ENCODE assay signal across 7 cellular contexts in genomic region chr14:105476937-105477658, GRCh38. TPM values are rescaled to one million over a fixed set of nuclear protein-coding genes. Genes with fewer than 3 reads are reported as not detected.
DNase-seq lines count a peak whose midpoint lies in the region; ATAC-seq and TF ChIP-seq lines count a peak whose summit lies in the region.
"Had no signal": no experiment of that assay in that cellular context is flagged by ENCODE, and none has a peak within 500 bp of the region (broad histone marks: within the 10 kb centered on the region; RNA-seq: fewer than 3 reads in every experiment).

No MANE protein-coding gene starts in this region.

- peak overlapping the region; percentile 82 for H3K4me2 ChIP-seq in neural cell (ENCODE audit: low read length)
- no peak overlapping the region for H3K4me2 ChIP-seq in Karpas-422 (ENCODE audit: low read depth, low read length, poor library complexity, severe bottlenecking)

- intact Hi-C loops in sciatic nerve (cut with DNase I) = no loop called here

- H3K27me3 ChIP-seq in neural cell (ENCODE audit: insufficient read depth, low read depth, low read length) = no peaks in the 10 kb centered on the region
- H3K27me3 ChIP-seq in Karpas-422 (ENCODE audit: low read length) = no peaks in the 10 kb centered on the region

- H3K9me3 ChIP-seq in neural cell (ENCODE audit: low read length) (no peaks in the 10 kb centered on the region), Karpas-422 (ENCODE audit: low read length) (no peaks in the 10 kb centered on the region)

- H3K9ac ChIP-seq in neural cell (ENCODE audit: low read length) = peak overlapping the region; percentile 87
- no peak overlapping the region for H3K9ac ChIP-seq in Karpas-422 (ENCODE audit: low read length)

- TF ChIP-seq RAD21 in neural cell (conservative IDR thresholded peaks at IDR 0.05) = no peak

- peak overlapping the region; percentile 72 to 77 for H3K4me3 ChIP-seq in cardiac fibroblast (replicated peaks in 1 of 2; ENCODE audit: low read depth in 2 of 2, low read length in 2 of 2)
- H3K4me3 ChIP-seq in neural cell (ENCODE audit: low read length) = peak overlapping the region; percentile 96
- H3K4me3 ChIP-seq in Karpas-422 (ENCODE audit: low read length) = no peak overlapping the region

- DNase-seq in DMS79 (lab: John Stamatoyannopoulos, UW) (peak; percentile 68), cardiac fibroblast (ENCODE audit: low read depth in 2 of 2) (no peak), sciatic nerve (ENCODE audit: low spot score) (no peak), Karpas-422 (no peak)
- no peak for DNase-seq in stimulated activated CD4-positive, alpha-beta T cell treated with anti-CD3 and anti-CD28 coated beads, Interleukin-12 subunit alpha, Interleukin-12 subunit beta, amount 100 ng/mL, for 4 hours

- no peak overlapping the region for H2AFZ ChIP-seq in neural cell (ENCODE audit: low read depth, low read length)
- H2AFZ ChIP-seq in Karpas-422 (ENCODE audit: low read length) = no peak overlapping the region

- H4K20me1 ChIP-seq in neural cell (ENCODE audit: insufficient read depth) (no peaks in the 10 kb centered on the region), Karpas-422 (ENCODE audit: insufficient read depth, low read depth, low read length) (peaks cover 13% of the 10 kb centered on the region; the same call in 1 of the 2 replicates)

- H3K4me1 ChIP-seq in Karpas-422 (ENCODE audit: low read length) = peaks cover 42% of the 10 kb centered on the region

- no peak for TF ChIP-seq EP300 in neural cell (conservative IDR thresholded peaks at IDR 0.05; ENCODE audit: poor library complexity, severe bottlenecking)

- no peak for ATAC-seq in sciatic nerve

- H3K9me2 ChIP-seq in neural cell (ENCODE audit: insufficient read depth, low read length) (no peaks in the 10 kb centered on the region), Karpas-422 (replicated peaks; ENCODE audit: insufficient read depth, low read length) (no peaks in the 10 kb centered on the region)

- H3F3A ChIP-seq in neural cell (ENCODE audit: insufficient read depth, low read length, poor library complexity, severe bottlenecking) = no peaks in the 10 kb centered on the region

- H3K27ac ChIP-seq in neural cell (ENCODE audit: low read length) (no peak overlapping the region), Karpas-422 (ENCODE audit: low read length) (no peak overlapping the region)

- H3K79me2 ChIP-seq in neural cell (replicated peaks; ENCODE audit: insufficient read depth, low read length) (peaks cover 28% of the 10 kb centered on the region), Karpas-422 (ENCODE audit: low read length) (no peaks in the 10 kb centered on the region)

- H3K36me3 ChIP-seq in neural cell (ENCODE audit: insufficient read depth, low read length) (no peaks in the 10 kb centered on the region), Karpas-422 (ENCODE audit: insufficient read depth, low read length) (no peaks in the 10 kb centered on the region)

- TF ChIP-seq CTCF in cardiac fibroblast (IDR thresholded peaks at IDR 0.05; ENCODE audit: low read depth, low read length) = no peak
- no peak for TF ChIP-seq CTCF in neural cell (IDR thresholded peaks at IDR 0.05; ENCODE audit: poor library complexity, severe bottlenecking)

TF ChIP-seq in neural cell, 6 proteins besides CTCF, POLR2A, EP300 and RAD21:
- TF ChIP-seq POLR2AphosphoS5 (IDR thresholded peaks at IDR 0.05) = no peak
- TF ChIP-seq TAF1 (IDR thresholded peaks at IDR 0.05; ENCODE audit: low read depth) = no peak
- no peak for TF ChIP-seq SMC3 (conservative IDR thresholded peaks at IDR 0.05; ENCODE audit: poor library complexity)
- no peak for TF ChIP-seq EZH2 (IDR thresholded peaks at IDR 0.05; ENCODE audit: borderline replicate concordance, insufficient read depth, low read length, poor library complexity, severe bottlenecking)
- no peak for TF ChIP-seq REST (IDR thresholded peaks at IDR 0.05; ENCODE audit: borderline replicate concordance)
- TF ChIP-seq MXI1 (conservative IDR thresholded peaks at IDR 0.05; ENCODE audit: poor library complexity, severe bottlenecking) = no peak
TF ChIP-seq in neural cell: peak in this region for 0.

RNA-seq across cellular contexts. Expression of gene CRIP2, which starts 2.5 kb away (rescaled TPM):
- polyA plus RNA-seq in neural cell = 214 and 258 TPM in 2 replicates
- 85.4 and 87.6 TPM in 2 replicates for polyA minus RNA-seq in neural cell
- total RNA-seq in sciatic nerve = 172 TPM
- total RNA-seq in Karpas-422 (2014; rRNA removed; shearing (Covaris generic); ENCODE audit: low replicate concordance) = 0.45 TPM in 1 of 2 replicates, not detected in the other

RNA-seq across cellular contexts. Expression of gene CRIP1, which starts 9.6 kb away (rescaled TPM):
- 0.58 and 0.82 TPM in 2 replicates for polyA plus RNA-seq in neural cell
- 1.2 TPM in 1 of 2 replicates, not detected in the other for polyA minus RNA-seq in neural cell
- 112 TPM for total RNA-seq in sciatic nerve
- total RNA-seq in Karpas-422 (2014; rRNA removed; shearing (Covaris generic); ENCODE audit: low replicate concordance) = 140 and 285 TPM in 2 replicates
- total RNA-seq: frontal cortex had no signal

RNA-seq across cellular contexts. Expression of gene TEDC1, which starts 13.9 kb away (rescaled TPM):
- 18.9 and 28.1 TPM in 2 replicates for polyA plus RNA-seq in neural cell
- 9.3 and 12.7 TPM in 2 replicates for polyA minus RNA-seq in neural cell
- total RNA-seq in sciatic nerve = 14.1 TPM
- 9.8 and 35.6 TPM in 2 replicates for total RNA-seq in Karpas-422 (2014; rRNA removed; shearing (Covaris generic); ENCODE audit: low replicate concordance)

RNA-seq across cellular contexts. Expression of gene TMEM121, which starts 49.3 kb away (rescaled TPM):
- 19.5 and 26.6 TPM in 2 replicates for polyA plus RNA-seq in neural cell
- polyA minus RNA-seq in neural cell = 21.2 and 26.3 TPM in 2 replicates
- 8.7 TPM for total RNA-seq in sciatic nerve
- 0.18 TPM in 1 of 2 replicates, not detected in the other for total RNA-seq in Karpas-422 (2014; rRNA removed; shearing (Covaris generic); ENCODE audit: low replicate concordance)

RNA-seq across cellular contexts. Expression of gene MTA1, which starts 57.5 kb away (rescaled TPM):
- 94.0 and 101 TPM in 2 replicates for polyA plus RNA-seq in neural cell
- polyA minus RNA-seq in neural cell = 80.9 and 90.3 TPM in 2 replicates
- 95.2 TPM for total RNA-seq in sciatic nerve
- total RNA-seq in Karpas-422 (2014; rRNA removed; shearing (Covaris generic); ENCODE audit: low replicate concordance) = 94.6 and 204 TPM in 2 replicates

Comparison
In these comparisons a context has a peak if more than half of its experiments do, and no peak if none do; other contexts are left out.
1. RNA of gene CRIP2, which starts 2.5 kb away (total RNA-seq): 172 TPM in sciatic nerve (single experiment); 0.45 TPM in Karpas-422; every median in the first group is over 100 times any median in the second.